Comparison of ENCODE assay signal across 16 cellular contexts in the genomic region with DNA sequence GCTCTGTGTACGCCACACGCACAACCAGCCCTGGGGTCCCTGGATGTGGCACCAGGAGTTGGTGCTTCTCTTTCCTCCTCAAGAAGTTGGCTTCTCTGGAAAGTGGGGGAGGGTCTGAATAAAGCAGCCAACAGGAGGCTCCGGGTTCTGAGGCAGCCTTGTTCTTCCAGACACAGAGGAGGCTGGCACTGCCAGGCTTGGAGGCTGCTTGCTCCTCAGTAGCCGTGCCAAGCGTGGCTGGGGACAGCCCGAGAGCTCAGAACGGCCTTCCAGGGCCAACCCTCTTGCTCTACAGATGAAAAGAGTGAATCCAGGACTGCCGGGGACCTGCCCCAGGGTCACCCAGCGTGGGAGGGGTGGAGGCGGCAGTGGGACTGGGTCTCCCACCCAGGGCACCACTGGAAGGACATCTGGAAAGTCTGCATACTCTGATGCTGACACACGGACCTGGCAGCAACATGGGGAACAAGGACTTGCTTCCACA.
DNase-seq lines count a peak whose midpoint lies in the region; ATAC-seq, FAIRE-seq and TF ChIP-seq lines count a peak whose summit lies in the region.
"Had no signal": no experiment of that assay in that cellular context is flagged by ENCODE, and none has a peak within 500 bp of the region (broad histone marks: within the 10 kb centered on the region; RNA-seq: fewer than 3 reads in every experiment).

No MANE protein-coding gene starts in this region.

- peaks cover 19 to 52% of the 10 kb centered on the region in 2 experiments for H3K36me3 ChIP-seq in HepG2 (replicated peaks in 1 of 2; ENCODE audit: control insufficient read depth in 1 of 2, insufficient read depth in 2 of 2, low read length in 2 of 2)
- no peaks in the 10 kb centered on the region for H3K36me3 ChIP-seq in gastrocnemius medialis
- no peaks in the 10 kb centered on the region for H3K36me3 ChIP-seq in psoas muscle (ENCODE audit: insufficient read depth in 1 of 2, low read depth in 1 of 2)
- no peaks in the 10 kb centered on the region for H3K36me3 ChIP-seq in osteoblast (ENCODE audit: insufficient read depth, low read length)
- H3K36me3 ChIP-seq: uterus had no signal

- FAIRE-seq in HepG2 (lab: Jason Lieb, UNC) = no peak
- FAIRE-seq: RCC 7860 had no signal

- ATAC-seq in HepG2 (no peak), gastrocnemius medialis (no peak), psoas muscle (no peak)
- ATAC-seq: mucosa of descending colon had no signal

- BruUV-seq in HepG2 (replicated peaks; lab: Mats Ljungman, UMichigan) = no TSS peak

- in situ Hi-C loops in G401 (cut with HindIII; ENCODE audit: low sequenced_read_pairs) = no loop called here
- in situ Hi-C loops in HepG2 (cut with HindIII; ENCODE audit: extremely low pct_ligation_motif_present, low pct_unique_long_range_greater_than_20kb) = no loop called here
- in situ Hi-C loops in gastrocnemius medialis (cut with MboI; ENCODE audit: low sequenced_read_pairs in 4 of 4) = no loop called here

- CTCF ChIA-PET in HepG2 (lab: Yijun Ruan, JAX; ENCODE audit: low intra/inter-chr PET ratio, low total read pairs) = no interaction called here

- H2AFZ ChIP-seq in HepG2 (ENCODE audit: low read length) = no peak overlapping the region
- H2AFZ ChIP-seq in osteoblast (ENCODE audit: low read length) = no peak overlapping the region

- peaks cover 51% of the 10 kb centered on the region for H3K4me1 ChIP-seq in HepG2 (ENCODE audit: insufficient read depth, low read length)
- peaks cover 15 to 19% of the 10 kb centered on the region in 2 donors for H3K4me1 ChIP-seq in gastrocnemius medialis
- H3K4me1 ChIP-seq in psoas muscle = peaks cover 9% of the 10 kb centered on the region
- peaks cover 44% of the 10 kb centered on the region for H3K4me1 ChIP-seq in osteoblast (ENCODE audit: insufficient read depth, low read length)
- H3K4me1 ChIP-seq: uterus had no signal

- TF ChIP-seq CTCF in HepG2 (CRISPR knock-in tag; IDR thresholded peaks at IDR 0.05) (no peak), gastrocnemius medialis (IDR thresholded peaks at IDR 0.05 in 4 of 5, conservative IDR thresholded peaks at IDR 0.05 in 1 of 5) (no peak), psoas muscle (IDR thresholded peaks at IDR 0.05) (no peak), osteoblast (IDR thresholded peaks at IDR 0.05; ENCODE audit: extremely low read depth, low read depth, low read length) (no peak)

- POLR2A ChIA-PET in HepG2 (lab: Yijun Ruan, JAX) = interaction anchor here (1.2 kb wide), 1 partner anchor 17 kb away, joined by 8 read pairs; no protein-coding TSS in a partner anchor

- H3K79me2 ChIP-seq in HepG2 (ENCODE audit: insufficient read depth, low read length) = peaks cover 72% of the 10 kb centered on the region
- peaks cover 9% of the 10 kb centered on the region for H3K79me2 ChIP-seq in osteoblast (ENCODE audit: insufficient read depth, low read length)

- intact Hi-C loops in HepG2 (cut with micrococcal nuclease; ENCODE audit: unreplicated experiment) (no loop called here), gastrocnemius medialis (cut with DNase I; ENCODE audit: low total_unique reads) (no loop called here), psoas muscle (cut with DNase I) (no loop called here)

- H3K9me3 ChIP-seq in HepG2 (ENCODE audit: low read length) (no peaks in the 10 kb centered on the region), gastrocnemius medialis (no peaks in the 10 kb centered on the region), psoas muscle (no peaks in the 10 kb centered on the region), osteoblast (ENCODE audit: low read depth, low read length) (no peaks in the 10 kb centered on the region)
- H3K9me3 ChIP-seq: mucosa of descending colon, uterus had no signal

- no peak for TF ChIP-seq RAD21 in HepG2 (CRISPR knock-in tag; IDR thresholded peaks at IDR 0.05)

- 97% methylated on average over 8 of the region's 11 CpGs for WGBS in HepG2 (ENCODE audit: low lambda C conversion rate)
- 54 to 74% (median 58%) methylated on average over 11 of the region's 11 CpGs for WGBS in psoas muscle, 3 donors

- H3K4me3 ChIP-seq in HepG2 (replicated peaks in 1 of 3; ENCODE audit: insufficient read depth in 1 of 3, low read depth in 2 of 3, low read length in 3 of 3) = no peak overlapping the region
- H3K4me3 ChIP-seq in gastrocnemius medialis = no peak overlapping the region
- no peak overlapping the region for H3K4me3 ChIP-seq in psoas muscle
- H3K4me3 ChIP-seq in osteoblast (ENCODE audit: insufficient read depth, low read length) = no peak overlapping the region
- H3K4me3 ChIP-seq: mucosa of descending colon, uterus had no signal

- H3K27ac ChIP-seq in HepG2 (ENCODE audit: extremely low read length, insufficient read depth, low read length) (peak overlapping the region; percentile 19), gastrocnemius medialis (peak overlapping the region in 3 of 4 donors; percentile 34 to 52 (median 41)), psoas muscle (no peak overlapping the region), osteoblast (ENCODE audit: low read depth, low read length) (no peak overlapping the region)
- H3K27ac ChIP-seq: uterus had no signal

- H3K27me3 ChIP-seq in HepG2 (ENCODE audit: control insufficient read depth in 1 of 2, insufficient read depth in 2 of 2, low read length in 2 of 2) (no peaks in the 10 kb centered on the region), gastrocnemius medialis (no peaks in the 10 kb centered on the region), psoas muscle (ENCODE audit: insufficient read depth in 3 of 3, low read length in 2 of 3) (no peaks in the 10 kb centered on the region), osteoblast (ENCODE audit: insufficient read depth, low read length) (no peaks in the 10 kb centered on the region)
- H3K27me3 ChIP-seq: uterus had no signal

- no peak overlapping the region for H3K4me2 ChIP-seq in HepG2 (ENCODE audit: low read depth, low read length)
- no peak overlapping the region for H3K4me2 ChIP-seq in osteoblast (ENCODE audit: insufficient read depth, low read length)

- no peak overlapping the region for H3K9ac ChIP-seq in HepG2 (ENCODE audit: insufficient read depth, low read depth, low read length)

- peak; percentile 60 for DNase-seq in G401 (ENCODE audit: low spot score)
- peak; percentile 51 for DNase-seq in cerebellum (ENCODE audit: low spot score)
- no peak for DNase-seq in HepG2 (ENCODE audit: low spot score)
- no peak for DNase-seq in gastrocnemius medialis
- no peak for DNase-seq in glomerular visceral epithelial cell (ENCODE audit: extremely low spot score)
- DNase-seq in COR-L47 (lab: John Stamatoyannopoulos, UW) = no peak
- DNase-seq in psoas muscle = no peak
- no peak for DNase-seq in osteoblast (ENCODE audit: insufficient read length, low spot score, missing footprints)
- DNase-seq: activated CD4-positive, alpha-beta memory T cell treated with anti-CD3 and anti-CD28 coated beads for 36 hours; cerebellar nuclear complex; GDM1; NCI-H82; SW 1271; uterus had no signal

- TF ChIP-seq POLR2A in HepG2 (IDR thresholded peaks at IDR 0.05; ENCODE audit: insufficient read depth in 1 of 2, low read depth in 2 of 2, low read length in 2 of 2) (no peak), gastrocnemius medialis (IDR thresholded peaks at IDR 0.05) (no peak)

- no peak for TF ChIP-seq EP300 in HepG2 (IDR thresholded peaks at IDR 0.05; ENCODE audit: low read depth in 2 of 2, low read length in 2 of 2)
- no peak for TF ChIP-seq EP300 in HepG2 (CRISPR knock-in tag; IDR thresholded peaks at IDR 0.05; ENCODE audit: borderline replicate concordance)

- H4K20me1 ChIP-seq in HepG2 (ENCODE audit: insufficient read depth, low read length) = no peaks in the 10 kb centered on the region
- H4K20me1 ChIP-seq in osteoblast (ENCODE audit: insufficient read depth, low read length) = no peaks in the 10 kb centered on the region

TF ChIP-seq in HepG2, 621 proteins besides CTCF, POLR2A, EP300 and RAD21 (continues in another document):
- TF ChIP-seq ZNF687 (CRISPR knock-in tag; IDR thresholded peaks at IDR 0.05) (peak; percentile 29; the same call in 1 of the 2 replicates), DNMT1 (CRISPR knock-in tag; IDR thresholded peaks at IDR 0.05) (0 out of 2 replicates have a peak, but pooled peaks have one; percentile 60), ZNF749 (CRISPR knock-in tag; IDR thresholded peaks at IDR 0.05; ENCODE audit: borderline replicate concordance) (no peak), ZBTB38 (CRISPR knock-in tag; IDR thresholded peaks at IDR 0.05) (0 out of 2 replicates have a peak, but pooled peaks have one; percentile 15)
- TF ChIP-seq, protein P1, sequence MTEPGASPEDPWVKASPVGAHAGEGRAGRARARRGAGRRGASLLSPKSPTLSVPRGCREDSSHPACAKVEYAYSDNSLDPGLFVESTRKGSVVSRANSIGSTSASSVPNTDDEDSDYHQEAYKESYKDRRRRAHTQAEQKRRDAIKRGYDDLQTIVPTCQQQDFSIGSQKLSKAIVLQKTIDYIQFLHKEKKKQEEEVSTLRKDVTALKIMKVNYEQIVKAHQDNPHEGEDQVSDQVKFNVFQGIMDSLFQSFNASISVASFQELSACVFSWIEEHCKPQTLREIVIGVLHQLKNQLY (CRISPR knock-in tag; IDR thresholded peaks at IDR 0.05) = no peak

Comparison
In these comparisons a context has a peak if more than half of its experiments do, and no peak if none do; other contexts are left out.
1. DNase-seq: peak in G401 (single experiment) and cerebellum (single experiment); none in HepG2 (single experiment), gastrocnemius medialis (0 of 2), glomerular visceral epithelial cell (single experiment), COR-L47 (single experiment), psoas muscle (0 of 2) and osteoblast (single experiment).
2. H3K27ac ChIP-seq: peak in HepG2 (single experiment) and gastrocnemius medialis (3 of 4); none in psoas muscle (single experiment) and osteoblast (single experiment).